19 cellular contexts compared by ENCODE assay signal in the genomic region with DNA sequence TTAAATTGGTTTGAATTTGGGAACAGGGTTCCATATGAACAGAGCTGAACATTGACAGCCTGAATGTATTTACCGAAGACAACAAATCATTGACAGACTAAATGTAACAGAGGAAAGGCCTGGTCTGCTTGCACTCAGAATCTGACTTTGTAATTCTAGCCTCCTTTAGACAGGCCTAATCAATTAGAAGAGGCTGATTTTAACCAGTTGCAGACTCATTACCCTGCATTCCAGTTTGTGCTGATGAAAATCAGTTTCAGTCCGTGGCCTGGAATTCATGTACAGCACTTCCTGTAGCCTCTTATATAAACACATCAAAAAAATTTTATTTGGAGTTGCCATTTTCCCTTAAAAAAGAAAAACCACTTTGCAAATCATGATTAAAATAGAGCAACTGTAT.
"Had no signal": no experiment of that assay in that cellular context is flagged by ENCODE, and none has a peak within 500 bp of the region (broad histone marks: within the 10 kb centered on the region; RNA-seq: fewer than 3 reads in every experiment).

No MANE protein-coding gene starts in this region.

- ATAC-seq: activated CD8-positive, alpha-beta T cell treated with anti-CD3 and anti-CD28 coated beads, Interleukin-2, amount 10 ng/mL, durations not matched to agents 7 days and 5 days; left colon; natural killer cell treated with Interleukin-12 subunit alpha and Interleukin-12 subunit beta and Interleukin-15 and Interleukin-18, amount 100 ng/mL, for 72 hours; sciatic nerve; upper lobe of right lung had no signal

- DNase-seq: activated CD4-positive, alpha-beta T cell treated with anti-CD3 and anti-CD28 coated beads for 4 hours; activated CD8-positive, alpha-beta memory T cell treated with anti-CD3 and anti-CD28 coated beads, Interleukin-2, amount 50 U/mL, for 48 hours; activated CD8-positive, alpha-beta T cell treated with anti-CD3 and anti-CD28 coated beads, Interleukin-2, amount 10 ng/mL, durations not matched to agents 7 days and 5 days; activated naive CD4-positive, alpha-beta T cell; colonic mucosa; effector CD4-positive, alpha-beta T cell; left colon; occipital lobe; spleen; stimulated activated CD4-positive, alpha-beta T cell treated with anti-CD3 and anti-CD28 coated beads, Interleukin-2, amount 100 ng/mL, for 24 hours; stimulated activated naive CD4-positive, alpha-beta T cell treated with Interleukin-2 at 50 U/mL for 16 hours; T-helper 1 cell; upper lobe of right lung; WERI-Rb-1 had no signal

- H3K9me3 ChIP-seq: ascending aorta, colonic mucosa, prostate gland, spleen, upper lobe of right lung had no signal

- H3K4me1 ChIP-seq: colonic mucosa had no signal

- H3K27ac ChIP-seq: ascending aorta, colonic mucosa, prostate gland, spleen, upper lobe of right lung, WERI-Rb-1 had no signal

- H3K36me3 ChIP-seq: ascending aorta, colonic mucosa, prostate gland, WERI-Rb-1 had no signal

- H3K27me3 ChIP-seq: ascending aorta, colonic mucosa, spleen, upper lobe of right lung had no signal

- H3K4me3 ChIP-seq: ascending aorta, colonic mucosa, lung, prostate gland, spleen, upper lobe of right lung had no signal
